ENCODE assay signal across 12 cellular contexts in the genomic region with DNA sequence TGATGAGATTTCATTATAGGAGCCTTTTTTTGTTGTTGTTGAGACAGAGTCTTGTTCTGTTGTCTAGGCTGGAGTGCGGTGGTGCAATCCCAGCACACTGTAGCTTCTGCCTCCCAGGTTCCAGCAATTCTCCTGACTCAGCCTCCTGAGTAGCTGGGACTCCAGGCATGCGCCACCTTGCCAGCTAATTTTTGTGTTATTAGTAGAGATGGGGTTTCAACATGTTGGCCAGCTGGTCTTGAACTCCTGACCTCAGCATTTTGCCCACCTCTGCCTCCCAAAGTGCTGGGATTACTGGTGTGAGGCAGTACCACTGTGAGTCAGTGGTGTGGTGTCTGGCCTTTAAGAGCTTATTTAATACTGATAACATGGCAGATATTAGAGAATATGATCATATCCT.
DNase-seq lines count a peak whose midpoint lies in the region; ATAC-seq and TF ChIP-seq lines count a peak whose summit lies in the region.
"Had no signal": no experiment of that assay in that cellular context is flagged by ENCODE, and none has a peak within 500 bp of the region (broad histone marks: within the 10 kb centered on the region; RNA-seq: fewer than 3 reads in every experiment).

No MANE protein-coding gene starts in this region.

- ATAC-seq in left ventricle myocardium superior (peak; percentile 50), HG03175 (IDR thresholded peaks at IDR 0.05; ENCODE audit: unreplicated experiment) (no peak), GM21515 (IDR thresholded peaks at IDR 0.05; ENCODE audit: unreplicated experiment) (no peak)

- H3K9me3 ChIP-seq in sigmoid colon = no peaks in the 10 kb centered on the region

- intact Hi-C loops in left ventricle myocardium superior (cut with micrococcal nuclease) = no loop called here
- intact Hi-C loops in sigmoid colon (cut with DNase I) = no loop called here

- DNase-seq in NCI-H226 = peak; percentile 97
- peak; percentile 90 for DNase-seq in choroid plexus epithelial cell (ENCODE audit: low read depth)
- no peak for DNase-seq in left ventricle myocardium superior
- DNase-seq in sigmoid colon = peak; percentile 72
- DNase-seq in LoVo (ENCODE audit: low spot score) = no peak
- DNase-seq in erythroblast (lab: John Stamatoyannopoulos, UW) = no peak
- DNase-seq: activated CD4-positive, CD25-positive, alpha-beta regulatory T cell treated with anti-CD3 and anti-CD28 coated beads, Interleukin-2, amount 50 U/mL, for 72 hours; naive B cell; small intestine; SW 1271 had no signal

- H3K27me3 ChIP-seq in sigmoid colon = no peaks in the 10 kb centered on the region

- no peak for TF ChIP-seq POLR2A in sigmoid colon (IDR thresholded peaks at IDR 0.05)
- no peak for TF ChIP-seq POLR2A in erythroblast (IDR thresholded peaks at IDR 0.05; ENCODE audit: low read length)

- TF ChIP-seq EP300 in sigmoid colon (IDR thresholded peaks at IDR 0.05) = no peak

- H3K4me1 ChIP-seq in sigmoid colon = no peaks in the 10 kb centered on the region

- H3K27ac ChIP-seq in sigmoid colon = peak overlapping the region in 2 of 4 donors; percentile 28 to 36

- TF ChIP-seq CTCF in choroid plexus epithelial cell (conservative IDR thresholded peaks at IDR 0.05; ENCODE audit: low read depth, low read length) (no peak), sigmoid colon (IDR thresholded peaks at IDR 0.05) (no peak)

- 93 to 96% methylated on average over 2 of the region's 2 CpGs for WGBS in sigmoid colon, 2 donors

- H3K4me3 ChIP-seq in choroid plexus epithelial cell (ENCODE audit: low read depth, low read length) = no peak overlapping the region
- H3K4me3 ChIP-seq in sigmoid colon = no peak overlapping the region

- H3K36me3 ChIP-seq in sigmoid colon = no peaks in the 10 kb centered on the region

Comparison
In these comparisons a context has a peak if more than half of its experiments do, and no peak if none do; other contexts are left out.
1. DNase-seq: peak in NCI-H226 (single experiment), choroid plexus epithelial cell (single experiment) and sigmoid colon (single experiment); none in left ventricle myocardium superior (single experiment), LoVo (single experiment) and erythroblast (0 of 2).